ENCODE assay signal across 1 cellular context in the genomic region with DNA sequence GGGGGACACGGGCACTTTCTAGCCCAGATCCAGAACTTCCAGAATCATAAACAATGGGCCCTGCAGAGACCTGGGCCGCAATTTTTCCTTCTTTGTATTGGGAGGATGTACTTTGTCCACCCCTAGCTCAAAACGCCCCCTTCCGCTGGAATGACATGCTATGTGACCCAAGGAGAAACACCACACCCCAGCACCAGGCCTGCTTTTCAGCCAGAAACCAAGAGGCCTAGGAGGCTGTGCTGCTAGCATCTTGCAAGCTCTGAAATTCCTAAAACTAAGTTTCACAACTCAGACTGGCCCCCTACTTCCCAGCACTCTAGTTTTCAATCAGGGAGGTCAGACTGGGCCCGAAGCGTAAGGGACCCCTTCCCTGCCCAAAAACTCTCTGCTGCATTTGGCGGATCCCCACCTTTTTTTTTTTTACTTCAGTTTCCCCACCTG.
TF ChIP-seq lines count a peak whose summit lies in the region.

No MANE protein-coding gene starts in this region.

TF ChIP-seq in GM12878, 131 proteins besides CTCF, POLR2A, EP300 and RAD21:
- no peak for TF ChIP-seq SREBF1 (IDR thresholded peaks at IDR 0.05; ENCODE audit: low read length)
- TF ChIP-seq, protein P1, sequence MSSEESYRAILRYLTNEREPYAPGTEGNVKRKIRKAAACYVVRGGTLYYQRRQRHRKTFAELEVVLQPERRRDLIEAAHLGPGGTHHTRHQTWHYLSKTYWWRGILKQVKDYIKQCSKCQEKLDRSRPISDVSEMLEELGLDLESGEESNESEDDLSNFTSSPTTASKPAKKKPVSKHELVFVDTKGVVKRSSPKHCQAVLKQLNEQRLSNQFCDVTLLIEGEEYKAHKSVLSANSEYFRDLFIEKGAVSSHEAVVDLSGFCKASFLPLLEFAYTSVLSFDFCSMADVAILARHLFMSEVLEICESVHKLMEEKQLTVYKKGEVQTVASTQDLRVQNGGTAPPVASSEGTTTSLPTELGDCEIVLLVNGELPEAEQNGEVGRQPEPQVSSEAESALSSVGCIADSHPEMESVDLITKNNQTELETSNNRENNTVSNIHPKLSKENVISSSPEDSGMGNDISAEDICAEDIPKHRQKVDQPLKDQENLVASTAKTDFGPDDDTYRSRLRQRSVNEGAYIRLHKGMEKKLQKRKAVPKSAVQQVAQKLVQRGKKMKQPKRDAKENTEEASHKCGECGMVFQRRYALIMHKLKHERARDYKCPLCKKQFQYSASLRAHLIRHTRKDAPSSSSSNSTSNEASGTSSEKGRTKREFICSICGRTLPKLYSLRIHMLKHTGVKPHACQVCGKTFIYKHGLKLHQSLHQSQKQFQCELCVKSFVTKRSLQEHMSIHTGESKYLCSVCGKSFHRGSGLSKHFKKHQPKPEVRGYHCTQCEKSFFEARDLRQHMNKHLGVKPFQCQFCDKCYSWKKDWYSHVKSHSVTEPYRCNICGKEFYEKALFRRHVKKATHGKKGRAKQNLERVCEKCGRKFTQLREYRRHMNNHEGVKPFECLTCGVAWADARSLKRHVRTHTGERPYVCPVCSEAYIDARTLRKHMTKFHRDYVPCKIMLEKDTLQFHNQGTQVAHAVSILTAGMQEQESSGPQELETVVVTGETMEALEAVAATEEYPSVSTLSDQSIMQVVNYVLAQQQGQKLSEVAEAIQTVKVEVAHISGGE (CRISPR knock-in tag; IDR thresholded peaks at IDR 0.05): no peak
- no peak for TF ChIP-seq USF2 (IDR thresholded peaks at IDR 0.05; ENCODE audit: borderline replicate concordance, low read depth, low read length)
- TF ChIP-seq CHD1 (IDR thresholded peaks at IDR 0.05; ENCODE audit: low read depth, low read length): 0 out of 2 replicates have a peak, but pooled peaks have one; percentile 7
- TF ChIP-seq HDAC2 (IDR thresholded peaks at IDR 0.05): no peak
- peak; percentile 25; the same call in 1 of the 2 replicates for TF ChIP-seq SMC3 (IDR thresholded peaks at IDR 0.05; ENCODE audit: borderline replicate concordance, low read length)
- TF ChIP-seq ZNF217 (IDR thresholded peaks at IDR 0.05): no peak
- TF ChIP-seq PML (IDR thresholded peaks at IDR 0.05; ENCODE audit: low read length): peak; percentile 67
- TF ChIP-seq, protein P2, sequence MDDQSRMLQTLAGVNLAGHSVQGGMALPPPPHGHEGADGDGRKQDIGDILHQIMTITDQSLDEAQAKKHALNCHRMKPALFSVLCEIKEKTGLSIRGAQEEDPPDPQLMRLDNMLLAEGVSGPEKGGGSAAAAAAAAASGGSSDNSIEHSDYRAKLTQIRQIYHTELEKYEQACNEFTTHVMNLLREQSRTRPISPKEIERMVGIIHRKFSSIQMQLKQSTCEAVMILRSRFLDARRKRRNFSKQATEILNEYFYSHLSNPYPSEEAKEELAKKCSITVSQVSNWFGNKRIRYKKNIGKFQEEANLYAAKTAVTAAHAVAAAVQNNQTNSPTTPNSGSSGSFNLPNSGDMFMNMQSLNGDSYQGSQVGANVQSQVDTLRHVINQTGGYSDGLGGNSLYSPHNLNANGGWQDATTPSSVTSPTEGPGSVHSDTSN (IDR thresholded peaks at IDR 0.05; ENCODE audit: insufficient replicate concordance, low read depth, low read length): no peak
TF ChIP-seq in GM12878: peak in this region for 3.
